Comparison of ENCODE assay signal across 13 cellular contexts in genomic region chr22:44323140-44323790, GRCh38. TPM values are rescaled to one million over a fixed set of nuclear protein-coding genes. Genes with fewer than 3 reads are reported as not detected.
"Had no signal": no experiment of that assay in that cellular context is flagged by ENCODE, and none has a peak within 500 bp of the region (broad histone marks: within the 10 kb centered on the region; RNA-seq: fewer than 3 reads in every experiment).

No MANE protein-coding gene starts in this region.

RNA-seq across cellular contexts. Expression of gene SHISAL1, which starts 10.5 kb away (rescaled TPM):
- total RNA-seq: activated CD4-positive, alpha-beta memory T cell treated with anti-CD3 and anti-CD28 coated beads for 36 hours; activated CD4-positive, alpha-beta T cell treated with anti-CD3 and anti-CD28 coated beads for 36 hours; activated CD8-positive, alpha-beta memory T cell treated with anti-CD3 and anti-CD28 coated beads for 36 hours; activated CD8-positive, alpha-beta T cell treated with anti-CD3 and anti-CD28 coated beads for 36 hours; activated naive CD4-positive, alpha-beta T cell treated with anti-CD3 and anti-CD28 coated beads for 36 hours; activated naive CD8-positive, alpha-beta T cell treated with anti-CD3 and anti-CD28 coated beads, Interleukin-2, amount 10 ng/mL, durations not matched to agents 7 days and 5 days; activated T-cell treated with anti-CD3 and anti-CD28 coated beads, Interleukin-2, amount 50 U/mL, for 4 hours; activated T-cell treated with anti-CD3 and anti-CD28 coated beads, Interleukin-2, amount 50 U/mL, for 72 hours; activated T-helper 1 cell treated with anti-CD3 and anti-CD28 coated beads, Interleukin-12 subunit alpha, Interleukin-12 subunit beta, Interleukin-2, Interleukin-4 antibody, amounts not matched to agents 30 ng/mL and 10 ng/mL and 1 ng/mL, durations not matched to agents 14 hours and 24 hours and 36 hours; activated T-helper 17 cell treated with anti-CD3 and anti-CD28 coated beads, Interleukin-2, amount 50 U/mL, for 72 hours; T-helper 1 cell treated with Interleukin-12 subunit alpha and Interleukin-12 subunit beta and Interleukin-4 antibody, amounts not matched to agents 30 ng/mL and 1 ng/mL, for 36 hours; T-helper 17 cell; T-helper 2 cell treated with Interferon-gamma antibody and Interleukin-4, amounts not matched to agents 100 ng/mL and 5 ng/mL, for 36 hours had no signal
